In genomic region chr7:71198391-71198790, GRCh38 we compare ENCODE assay signal across 22 cellular contexts.
"Had no signal": no experiment of that assay in that cellular context is flagged by ENCODE, and none has a peak within 500 bp of the region (broad histone marks: within the 10 kb centered on the region; RNA-seq: fewer than 3 reads in every experiment).

No MANE protein-coding gene starts in this region.

- DNase-seq: cortex of kidney; effector CD8-positive, alpha-beta T cell; gastrocnemius medialis; left colon; left ventricle myocardium superior; mesendoderm; naive B cell; nephron progenitor cell; psoas muscle; retina; right lobe of liver; spleen; stimulated activated CD4-positive, alpha-beta T cell treated with anti-CD3 and anti-CD28 coated beads, Interleukin-15, amount 100 ng/mL, for 24 hours; stimulated activated CD4-positive, alpha-beta T cell treated with anti-CD3 and anti-CD28 coated beads, Interleukin-1b, Interleukin-23, amount 100 ng/mL, for 48 hours; stimulated activated CD4-positive, alpha-beta T cell treated with anti-CD3 and anti-CD28 coated beads, Interleukin-4, amount 100 ng/mL, for 24 hours; stimulated activated naive CD8-positive, alpha-beta T cell treated with anti-CD3 and anti-CD28 coated beads, Interleukin-15, amount 100 ng/mL, for 72 hours; upper lobe of left lung; uterus had no signal

- H3K36me3 ChIP-seq: gastrocnemius medialis, right lobe of liver, spleen, upper lobe of left lung, uterus had no signal

- H2AFZ ChIP-seq: parathyroid adenoma had no signal

- H3K4me3 ChIP-seq: dorsolateral prefrontal cortex, gastrocnemius medialis, lung, psoas muscle, right lobe of liver, spleen, upper lobe of left lung, uterus had no signal

- H3K4me1 Mint-ChIP-seq: naive B cell; stimulated activated memory B cell treated with anti-CD40 and anti-IgM and Interleukin-4, amounts not matched to agents 10 μg/mL and 1 μg/mL and 100 μg/mL, for 72 hours; stimulated activated naive CD8-positive, alpha-beta T cell treated with anti-CD3 and anti-CD28 coated beads, Interleukin-15, amount 100 ng/mL, for 72 hours had no signal

- H3K27ac ChIP-seq: gastrocnemius medialis, parathyroid adenoma, psoas muscle, right lobe of liver, spleen, upper lobe of left lung, uterus had no signal

- H3K27ac Mint-ChIP-seq: naive B cell; nephron progenitor cell; stimulated activated memory B cell treated with anti-CD40 and anti-IgM and Interleukin-4, amounts not matched to agents 10 μg/mL and 1 μg/mL and 100 μg/mL, for 72 hours; stimulated activated naive CD8-positive, alpha-beta T cell treated with anti-CD3 and anti-CD28 coated beads, Interleukin-15, amount 100 ng/mL, for 72 hours had no signal

- H3K9ac ChIP-seq: parathyroid adenoma had no signal

- H3K4me3 Mint-ChIP-seq: naive B cell; nephron progenitor cell; stimulated activated memory B cell treated with anti-CD40 and anti-IgM and Interleukin-4, amounts not matched to agents 10 μg/mL and 1 μg/mL and 100 μg/mL, for 72 hours; stimulated activated naive CD8-positive, alpha-beta T cell treated with anti-CD3 and anti-CD28 coated beads, Interleukin-15, amount 100 ng/mL, for 72 hours had no signal

- H3K9me3 ChIP-seq: gastrocnemius medialis, psoas muscle, right lobe of liver, upper lobe of left lung, uterus had no signal

- ATAC-seq: gastrocnemius medialis; left colon; psoas muscle; right lobe of liver; stimulated activated memory B cell treated with anti-CD40 and anti-IgM and Interleukin-4, amounts not matched to agents 10 μg/mL and 1 μg/mL and 100 μg/mL, for 72 hours; stimulated activated naive CD8-positive, alpha-beta T cell treated with anti-CD3 and anti-CD28 coated beads, Interleukin-15, amount 100 ng/mL, for 72 hours had no signal

- H3K36me3 Mint-ChIP-seq: naive B cell; stimulated activated memory B cell treated with anti-CD40 and anti-IgM and Interleukin-4, amounts not matched to agents 10 μg/mL and 1 μg/mL and 100 μg/mL, for 72 hours had no signal

- H3K27me3 ChIP-seq: dorsolateral prefrontal cortex, gastrocnemius medialis, right lobe of liver, spleen, upper lobe of left lung, uterus had no signal

- H3K4me1 ChIP-seq: parathyroid adenoma, psoas muscle, right lobe of liver, spleen, upper lobe of left lung, uterus had no signal

- H3K27me3 Mint-ChIP-seq: naive B cell; stimulated activated memory B cell treated with anti-CD40 and anti-IgM and Interleukin-4, amounts not matched to agents 10 μg/mL and 1 μg/mL and 100 μg/mL, for 72 hours; stimulated activated naive CD8-positive, alpha-beta T cell treated with anti-CD3 and anti-CD28 coated beads, Interleukin-15, amount 100 ng/mL, for 72 hours had no signal
